In genomic region chr17:37092041-37092440, GRCh38 we compare ENCODE assay signal across 19 cellular contexts.
DNase-seq lines count a peak whose midpoint lies in the region; ATAC-seq and TF ChIP-seq lines count a peak whose summit lies in the region.
"Had no signal": no experiment of that assay in that cellular context is flagged by ENCODE, and none has a peak within 500 bp of the region (broad histone marks: within the 10 kb centered on the region; RNA-seq: fewer than 3 reads in every experiment).

No MANE protein-coding gene starts in this region.

- H3K4me2 ChIP-seq in mammary epithelial cell (ENCODE audit: insufficient read depth, low read depth, low read length) (no peak overlapping the region), Karpas-422 (ENCODE audit: low read depth, low read length, poor library complexity, severe bottlenecking) (no peak overlapping the region)

- BruUV-seq in mammary epithelial cell (replicated peaks; lab: Mats Ljungman, UMichigan), result no TSS peak

- DNase-seq in CD4-positive, alpha-beta T cell, result no peak
- DNase-seq in HK-2 (ENCODE audit: unreplicated experiment) (peak; percentile 39), mammary epithelial cell (peak; percentile 63), Karpas-422 (no peak), glutamatergic neuron (no peak), SKM-1 treated with dmso at 0.1 percent for 144 hours (lab: John Stamatoyannopoulos, UW; ENCODE audit: unreplicated experiment) (no peak), NCI-H1694 treated with DMSO at 0.1 percent for 48 hours (lab: John Stamatoyannopoulos, UW) (no peak)
- DNase-seq: activated naive CD8-positive, alpha-beta T cell treated with anti-CD3 and anti-CD28 coated beads, Interleukin-2, amount 10 ng/mL, durations not matched to agents 7 days and 5 days; activated T-cell treated with anti-CD3 and anti-CD28 coated beads, Interleukin-2, amount 50 U/mL, for 24 hours; central memory CD4-positive, alpha-beta T cell; KBM-7; NCI-H146; pancreas; PC-3; stimulated activated naive CD4-positive, alpha-beta T cell had no signal

- no peak overlapping the region for H3K4me3 Mint-ChIP-seq in CD4-positive, alpha-beta T cell
- no peak overlapping the region for H3K4me3 Mint-ChIP-seq in glutamatergic neuron (ENCODE audit: unreplicated experiment)
- H3K4me3 Mint-ChIP-seq: activated naive CD8-positive, alpha-beta T cell treated with anti-CD3 and anti-CD28 coated beads, Interleukin-2, amount 10 ng/mL, durations not matched to agents 7 days and 5 days; activated T-cell treated with anti-CD3 and anti-CD28 coated beads, Interleukin-2, amount 50 U/mL, for 24 hours had no signal

- H3K27me3 Mint-ChIP-seq in CD4-positive, alpha-beta T cell, result no peaks in the 10 kb centered on the region
- no peaks in the 10 kb centered on the region for H3K27me3 Mint-ChIP-seq in glutamatergic neuron (ENCODE audit: unreplicated experiment)
- H3K27me3 Mint-ChIP-seq: activated naive CD8-positive, alpha-beta T cell treated with anti-CD3 and anti-CD28 coated beads, Interleukin-2, amount 10 ng/mL, durations not matched to agents 7 days and 5 days; activated T-cell treated with anti-CD3 and anti-CD28 coated beads, Interleukin-2, amount 50 U/mL, for 24 hours had no signal

- no peak for ATAC-seq in CD4-positive, alpha-beta T cell (ENCODE audit: poor library complexity)
- ATAC-seq: activated CD4-positive, CD25-positive, alpha-beta regulatory T cell treated with anti-CD3 and anti-CD28 coated beads, Interleukin-2, amount 50 U/mL, for 24 hours; gastroesophageal sphincter; PC-3 had no signal

- H3K4me1 ChIP-seq in mammary epithelial cell (ENCODE audit: insufficient read depth, low read length), result peaks cover 5% of the 10 kb centered on the region
- H3K4me1 ChIP-seq in Karpas-422 (ENCODE audit: low read length), result no peaks in the 10 kb centered on the region
- H3K4me1 ChIP-seq: pancreas had no signal

- H3K36me3 Mint-ChIP-seq in CD4-positive, alpha-beta T cell (ENCODE audit: low read depth), result peaks cover 33% of the 10 kb centered on the region
- H3K36me3 Mint-ChIP-seq in glutamatergic neuron (ENCODE audit: unreplicated experiment), result peaks cover 6% of the 10 kb centered on the region

- H3K9ac ChIP-seq in mammary epithelial cell (ENCODE audit: insufficient read depth, low read length), result no peak overlapping the region
- no peak overlapping the region for H3K9ac ChIP-seq in Karpas-422 (ENCODE audit: low read length)

- H3K27me3 ChIP-seq in CD4-positive, alpha-beta T cell (ENCODE audit: control insufficient read depth, insufficient read depth, low read length), result no peaks in the 10 kb centered on the region
- H3K27me3 ChIP-seq in mammary epithelial cell (ENCODE audit: insufficient read depth, low read length), result no peaks in the 10 kb centered on the region
- H3K27me3 ChIP-seq in layer of hippocampus (ENCODE audit: control insufficient read depth, insufficient read depth, low read length), result no peaks in the 10 kb centered on the region
- H3K27me3 ChIP-seq in Karpas-422 (ENCODE audit: low read length), result no peaks in the 10 kb centered on the region
- H3K27me3 ChIP-seq: gastroesophageal sphincter, pancreas had no signal

- H3K9me3 ChIP-seq in CD4-positive, alpha-beta T cell (ENCODE audit: control insufficient read depth, low read length), result no peaks in the 10 kb centered on the region
- H3K9me3 ChIP-seq in mammary epithelial cell (replicated peaks; ENCODE audit: insufficient read depth, low read length) (no peaks in the 10 kb centered on the region), Karpas-422 (ENCODE audit: low read length) (no peaks in the 10 kb centered on the region)
- H3K9me3 ChIP-seq: gastroesophageal sphincter, pancreas had no signal

- no peak overlapping the region for H2AFZ ChIP-seq in mammary epithelial cell (ENCODE audit: low read depth, low read length)
- H2AFZ ChIP-seq in Karpas-422 (ENCODE audit: low read length), result no peak overlapping the region

- no peak overlapping the region for H3K4me3 ChIP-seq in mammary epithelial cell (replicated peaks in 1 of 3; ENCODE audit: insufficient read depth in 1 of 3, low read depth in 2 of 3, low read length in 3 of 3)
- no peak overlapping the region for H3K4me3 ChIP-seq in Karpas-422 (ENCODE audit: low read length)
- H3K4me3 ChIP-seq: gastroesophageal sphincter, pancreas, skin epidermis had no signal

- POLR2A ChIA-PET in CD4-positive, alpha-beta T cell (lab: Charles Lee), result no interaction called here

- dilution Hi-C loops in mammary epithelial cell (cut with HindIII; ENCODE audit: low sequenced_read_pairs), result no loop called here

- WGBS in mammary epithelial cell (ENCODE audit: low coverage, missing lambda C conversion rate), result 64% methylated on average over 2 of the region's 2 CpGs

- intact Hi-C loops in CD4-positive, alpha-beta T cell (cut with DNase I, micrococcal nuclease), result no loop called here
- intact Hi-C loops in mammary epithelial cell (cut with micrococcal nuclease), result loop anchor here (10.0 kb wide), 1 partner anchor 143 kb away; no protein-coding TSS in a partner anchor

- peak overlapping the region; percentile 70 for H3K27ac Mint-ChIP-seq in CD4-positive, alpha-beta T cell
- no peak overlapping the region for H3K27ac Mint-ChIP-seq in glutamatergic neuron (ENCODE audit: unreplicated experiment)
- H3K27ac Mint-ChIP-seq: activated naive CD8-positive, alpha-beta T cell treated with anti-CD3 and anti-CD28 coated beads, Interleukin-2, amount 10 ng/mL, durations not matched to agents 7 days and 5 days had no signal

- H3K79me2 ChIP-seq in mammary epithelial cell (ENCODE audit: insufficient read depth, low read length) (no peaks in the 10 kb centered on the region), Karpas-422 (ENCODE audit: low read length) (no peaks in the 10 kb centered on the region)

- peaks cover 42% of the 10 kb centered on the region for H3K36me3 ChIP-seq in mammary epithelial cell (ENCODE audit: insufficient read depth, low read length)
- H3K36me3 ChIP-seq in Karpas-422 (ENCODE audit: insufficient read depth, low read length), result peaks cover 27% of the 10 kb centered on the region; the same call in 1 of the 2 replicates

- H4K20me1 ChIP-seq in mammary epithelial cell (ENCODE audit: insufficient read depth, low read length) (no peaks in the 10 kb centered on the region), Karpas-422 (ENCODE audit: insufficient read depth, low read depth, low read length) (no peaks in the 10 kb centered on the region)

- peaks cover 55% of the 10 kb centered on the region for H3K4me1 Mint-ChIP-seq in CD4-positive, alpha-beta T cell (ENCODE audit: low read depth)
- peaks cover 14% of the 10 kb centered on the region for H3K4me1 Mint-ChIP-seq in glutamatergic neuron (ENCODE audit: low read depth, unreplicated experiment)

- CTCF ChIA-PET in CD4-positive, alpha-beta T cell (lab: Charles Lee), result no interaction called here
- CTCF ChIA-PET in mammary epithelial cell (lab: Charles Lee; ENCODE audit: low non-redundant PET), result no interaction called here

- no peak overlapping the region for H3K27ac ChIP-seq in CD4-positive, alpha-beta T cell (ENCODE audit: low read depth, low read length)
- H3K27ac ChIP-seq in mammary epithelial cell (ENCODE audit: insufficient read depth, low read depth, low read length) (no peak overlapping the region), layer of hippocampus (ENCODE audit: low read depth, low read length) (peak overlapping the region; percentile 27), Karpas-422 (ENCODE audit: low read length) (no peak overlapping the region)
- H3K27ac ChIP-seq: gastroesophageal sphincter, pancreas had no signal

- no peaks in the 10 kb centered on the region for H3K9me2 ChIP-seq in Karpas-422 (replicated peaks; ENCODE audit: insufficient read depth, low read length)

- TF ChIP-seq CTCF in CD4-positive, alpha-beta T cell (IDR thresholded peaks at IDR 0.05), result no peak
- no peak for TF ChIP-seq CTCF in mammary epithelial cell (conservative IDR thresholded peaks at IDR 0.05 in 1 of 2, IDR thresholded peaks at IDR 0.05 in 1 of 2; ENCODE audit: extremely low read depth in 1 of 2, insufficient read depth in 1 of 2, low read depth in 1 of 2, low read length in 2 of 2)
- TF ChIP-seq CTCF in glutamatergic neuron (IDR thresholded peaks at IDR 0.05; ENCODE audit: partially characterized antibody, unreplicated experiment), result no peak

- no peaks in the 10 kb centered on the region for H3K9me3 Mint-ChIP-seq in CD4-positive, alpha-beta T cell
- peaks cover 2% of the 10 kb centered on the region for H3K9me3 Mint-ChIP-seq in glutamatergic neuron (ENCODE audit: unreplicated experiment)
- H3K9me3 Mint-ChIP-seq: activated naive CD8-positive, alpha-beta T cell treated with anti-CD3 and anti-CD28 coated beads, Interleukin-2, amount 10 ng/mL, durations not matched to agents 7 days and 5 days; activated T-cell treated with anti-CD3 and anti-CD28 coated beads, Interleukin-2, amount 50 U/mL, for 24 hours had no signal

- in situ Hi-C loops in mammary epithelial cell (cut with MboI; ENCODE audit: low sequenced_read_pairs in 2 of 2), result no loop called here

Comparison
In these comparisons a context has a peak if more than half of its experiments do, and no peak if none do; other contexts are left out.
1. DNase-seq: peak in HK-2 (single experiment) and mammary epithelial cell (single experiment); none in CD4-positive, alpha-beta T cell (0 of 10), Karpas-422 (single experiment), glutamatergic neuron (single experiment), SKM-1 treated with dmso at 0.1 percent for 144 hours (single experiment) and NCI-H1694 treated with DMSO at 0.1 percent for 48 hours (single experiment).